Comparison of ENCODE assay signal across 8 cellular contexts in genomic region chr3:160564949-160565441, GRCh38. TPM values are rescaled to one million over a fixed set of nuclear protein-coding genes. Genes with fewer than 3 reads are reported as not detected.
DNase-seq lines count a peak whose midpoint lies in the region; ATAC-seq and TF ChIP-seq lines count a peak whose summit lies in the region.

No MANE protein-coding gene starts in this region.

- H3K4me3 Mint-ChIP-seq in activated T-cell treated with anti-CD3 and anti-CD28 coated beads, Interleukin-2, amount 50 U/mL, for 72 hours: peak overlapping the region; percentile 95 to 97
- H3K4me3 Mint-ChIP-seq in neural crest cell: peak overlapping the region; percentile 96
- peak overlapping the region; percentile 99 for H3K4me3 Mint-ChIP-seq in type B pancreatic cell

- peak overlapping the region; percentile 95 for H3K27ac Mint-ChIP-seq in activated T-cell treated with anti-CD3 and anti-CD28 coated beads, Interleukin-2, amount 50 U/mL, for 72 hours
- H3K27ac Mint-ChIP-seq in neural crest cell (ENCODE audit: unreplicated experiment) (no peak overlapping the region), type B pancreatic cell (peak overlapping the region; percentile 98)

- no peaks in the 10 kb centered on the region for H3K9me3 Mint-ChIP-seq in activated T-cell treated with anti-CD3 and anti-CD28 coated beads, Interleukin-2, amount 50 U/mL, for 72 hours
- H3K9me3 Mint-ChIP-seq in neural crest cell (peaks cover 4% of the 10 kb centered on the region), type B pancreatic cell (no peaks in the 10 kb centered on the region)

- H3K36me3 Mint-ChIP-seq in activated T-cell treated with anti-CD3 and anti-CD28 coated beads, Interleukin-2, amount 50 U/mL, for 72 hours (ENCODE audit: insufficient read depth in 2 of 2): peaks cover 5 to 8% of the 10 kb centered on the region in 2 donors
- H3K36me3 Mint-ChIP-seq in neural crest cell (ENCODE audit: low read depth): peaks cover 23% of the 10 kb centered on the region
- peaks cover 25% of the 10 kb centered on the region for H3K36me3 Mint-ChIP-seq in type B pancreatic cell

- ATAC-seq in GM18511 (IDR thresholded peaks at IDR 0.05; ENCODE audit: unreplicated experiment) (peak; percentile 53), HG02981 (IDR thresholded peaks at IDR 0.05; ENCODE audit: unreplicated experiment) (peak; percentile 38)
- peak; percentile 52 to 65 for ATAC-seq in activated T-cell treated with anti-CD3 and anti-CD28 coated beads, Interleukin-2, amount 50 U/mL, for 72 hours (replicated peaks in 1 of 2)

- DNase-seq in ACHN (peak; percentile 62), NCI-H226 (peak; percentile 52), fibroblast of peridontal ligament (ENCODE audit: extremely low read depth) (peak; percentile 50), neural crest cell (ENCODE audit: low read depth, low spot score) (no peak), type B pancreatic cell (ENCODE audit: extremely low spot score, unreplicated experiment) (peak; percentile 83)
- peak; percentile 63 to 71 for DNase-seq in activated T-cell treated with anti-CD3 and anti-CD28 coated beads, Interleukin-2, amount 50 U/mL, for 72 hours

- H3K27me3 Mint-ChIP-seq in activated T-cell treated with anti-CD3 and anti-CD28 coated beads, Interleukin-2, amount 50 U/mL, for 72 hours (ENCODE audit: low read depth): no peaks in the 10 kb centered on the region
- H3K27me3 Mint-ChIP-seq in neural crest cell (ENCODE audit: low read depth) (peaks cover 2% of the 10 kb centered on the region), type B pancreatic cell (no peaks in the 10 kb centered on the region)

- in situ Hi-C loops in ACHN (cut with HindIII; ENCODE audit: low pct_ligation_motif_present, low pct_unique_long_range_greater_than_20kb, low sequenced_read_pairs): no loop called here

- H3K4me1 Mint-ChIP-seq in activated T-cell treated with anti-CD3 and anti-CD28 coated beads, Interleukin-2, amount 50 U/mL, for 72 hours (ENCODE audit: low read depth): peaks cover 62% of the 10 kb centered on the region
- H3K4me1 Mint-ChIP-seq in neural crest cell (peaks cover 59% of the 10 kb centered on the region), type B pancreatic cell (ENCODE audit: unreplicated experiment) (peaks cover 33% of the 10 kb centered on the region)

- TF ChIP-seq CTCF in neural crest cell (conservative IDR thresholded peaks at IDR 0.05) (no peak), type B pancreatic cell (conservative IDR thresholded peaks at IDR 0.05) (no peak)

RNA-seq across cellular contexts. Expression of gene KPNA4, which starts 0.4 kb away (rescaled TPM):
- total RNA-seq in activated T-cell treated with anti-CD3 and anti-CD28 coated beads, Interleukin-2, amount 50 U/mL, for 72 hours: 10 to 100 TPM; 64.8 to 78.0 TPM
- 57.8 and 66.7 TPM in 2 replicates for total RNA-seq in neural crest cell
- total RNA-seq in type B pancreatic cell (ENCODE audit: low replicate concordance): 49.0 and 60.5 TPM in 2 replicates
